ENCODE assay signal across 10 cellular contexts in genomic region chr20:62363920-62364851, GRCh38. TPM values are rescaled to one million over a fixed set of nuclear protein-coding genes. Genes with fewer than 3 reads are reported as not detected.
DNase-seq lines count a peak whose midpoint lies in the region; ATAC-seq, FAIRE-seq and TF ChIP-seq lines count a peak whose summit lies in the region.
"Had no signal": no experiment of that assay in that cellular context is flagged by ENCODE, and none has a peak within 500 bp of the region (broad histone marks: within the 10 kb centered on the region; RNA-seq: fewer than 3 reads in every experiment).

No MANE protein-coding gene starts in this region.

- no peak for TF ChIP-seq POLR2A in spleen (IDR thresholded peaks at IDR 0.05)

- DNase-seq in HTR-8/SVneo (ENCODE audit: insufficient read length, low spot score) = no peak
- no peak for DNase-seq in bronchial epithelial cell (ENCODE audit: low read depth)
- DNase-seq in kidney epithelial cell (ENCODE audit: low read depth) = no peak
- DNase-seq in spleen = no peak
- no peak for DNase-seq in H4 (ENCODE audit: low spot score)
- DNase-seq: erythroblast, nephron progenitor cell had no signal

- peak overlapping the region in 7 of 8 donors; percentile 36 to 86 (median 74) for H3K27ac ChIP-seq in spleen

- 73 to 84% (median 78%) methylated on average over 13 to 22 of the region's 22 CpGs for WGBS in spleen, 5 donors

- H3K4me3 ChIP-seq in bronchial epithelial cell (ENCODE audit: low read depth, low read length) (peak overlapping the region; percentile 90), kidney epithelial cell (ENCODE audit: low read depth, low read length) (peak overlapping the region; percentile 82), spleen (peak overlapping the region in 5 of 8 donors; percentile 13 to 90 (median 70))

- intact Hi-C loops in spleen (cut with DNase I; ENCODE audit: low total_unique reads) = no loop called here

- H3K4me1 ChIP-seq in spleen = peaks cover 13 to 92% (median 69%) of the 10 kb centered on the region in 6 donors

- peaks cover 26% of the 10 kb centered on the region for H3K36me3 ChIP-seq in bronchial epithelial cell (ENCODE audit: control insufficient read depth, insufficient read depth, low read length)
- no peaks in the 10 kb centered on the region for H3K36me3 ChIP-seq in kidney epithelial cell (ENCODE audit: control insufficient read depth, insufficient read depth, low read length)
- peaks cover 0 to 19% (median 0%) of the 10 kb centered on the region in 6 donors for H3K36me3 ChIP-seq in spleen

- peak; percentile 94 for FAIRE-seq in HTR-8/SVneo (lab: Jason Lieb, UNC)
- peak; percentile 55 for FAIRE-seq in bronchial epithelial cell (lab: Jason Lieb, UNC)

- H3K27me3 ChIP-seq in bronchial epithelial cell (ENCODE audit: control insufficient read depth, insufficient read depth, low read length) (no peaks in the 10 kb centered on the region), kidney epithelial cell (ENCODE audit: control insufficient read depth, insufficient read depth, low read length) (no peaks in the 10 kb centered on the region), spleen (replicated peaks in 1 of 7) (peaks cover 0 to 43% (median 31%) of the 10 kb centered on the region in 7 donors)

- no peaks in the 10 kb centered on the region for H3K9me3 ChIP-seq in spleen

- no peak for TF ChIP-seq CTCF in bronchial epithelial cell (IDR thresholded peaks at IDR 0.05; ENCODE audit: insufficient read depth, low read length, severe bottlenecking)
- TF ChIP-seq CTCF in kidney epithelial cell (IDR thresholded peaks at IDR 0.05; ENCODE audit: insufficient read depth, low read length, poor library complexity, severe bottlenecking) = no peak
- no peak for TF ChIP-seq CTCF in spleen (IDR thresholded peaks at IDR 0.05 in 8 of 11, conservative IDR thresholded peaks at IDR 0.05 in 3 of 11)

- ATAC-seq in HG02763 (IDR thresholded peaks at IDR 0.05; ENCODE audit: unreplicated experiment) = no peak
- ATAC-seq in GM21723 (IDR thresholded peaks at IDR 0.05; ENCODE audit: unreplicated experiment) = no peak
- no peak for ATAC-seq in GM19455 (IDR thresholded peaks at IDR 0.05; ENCODE audit: unreplicated experiment)

RNA-seq across cellular contexts. Expression of gene LAMA5, which starts 2.9 kb away (rescaled TPM):
- 61.6 and 99.5 TPM in 2 replicates for total RNA-seq in bronchial epithelial cell
- 359 and 455 TPM in 2 replicates for total RNA-seq in kidney epithelial cell
- total RNA-seq in spleen = 100 to 1,000 TPM in 4 of 7 donors, 10 to 100 TPM in 3; 69.8 to 203 (median 108) TPM
- 100 to 1,000 TPM in 2 of 3 donors, 10 to 100 TPM in 1; 46.5 to 266 (median 128) TPM for polyA plus RNA-seq in spleen
- total RNA-seq in H4 (2014; rRNA removed; shearing (Covaris generic)) = 4.4 and 4.5 TPM in 2 replicates

RNA-seq across cellular contexts. Expression of gene RPS21, which starts 22.7 kb away (rescaled TPM):
- total RNA-seq in bronchial epithelial cell = 1,471 and 1,737 TPM in 2 replicates
- 3,089 and 5,743 TPM in 2 replicates for total RNA-seq in kidney epithelial cell
- total RNA-seq in spleen = 1,000 to 10,000 TPM; 1,168 to 3,909 (median 1,666) TPM
- polyA plus RNA-seq in spleen = over 10,000 TPM in 2 of 3 donors, 1,000 to 10,000 TPM in 1; 9,792 to 11,722 (median 10,372) TPM
- total RNA-seq in H4 (2014; rRNA removed; shearing (Covaris generic)) = 2,095 and 2,204 TPM in 2 replicates

RNA-seq across cellular contexts. Expression of gene CABLES2, which starts 42.9 kb away (rescaled TPM):
- total RNA-seq in bronchial epithelial cell (0.51 and 1.3 TPM in 2 replicates), kidney epithelial cell (6.9 and 8.1 TPM in 2 replicates), spleen (1 to 10 TPM; 3.9 to 5.9 (median 4.1) TPM)
- 1 to 10 TPM; 2.0 to 2.7 (median 2.4) TPM for polyA plus RNA-seq in spleen
- 2.4 and 4.8 TPM in 2 replicates for total RNA-seq in H4 (2014; rRNA removed; shearing (Covaris generic))

Comparison
In these comparisons a context has a peak if more than half of its experiments do, and no peak if none do; other contexts are left out.
1. RNA of gene LAMA5, which starts 2.9 kb away (total RNA-seq): 359 to 455 TPM in kidney epithelial cell, 69.8 to 203 TPM in spleen and 61.6 to 99.5 TPM in bronchial epithelial cell; 4.4 to 4.5 TPM in H4; every median in the first group is over 10 times any median in the second.
2. Peak in every context shown above with its lines, with median percentiles within 50 percentile points of each other: H3K4me3 ChIP-seq.